1 cellular context compared by ENCODE assay signal in the genomic region with DNA sequence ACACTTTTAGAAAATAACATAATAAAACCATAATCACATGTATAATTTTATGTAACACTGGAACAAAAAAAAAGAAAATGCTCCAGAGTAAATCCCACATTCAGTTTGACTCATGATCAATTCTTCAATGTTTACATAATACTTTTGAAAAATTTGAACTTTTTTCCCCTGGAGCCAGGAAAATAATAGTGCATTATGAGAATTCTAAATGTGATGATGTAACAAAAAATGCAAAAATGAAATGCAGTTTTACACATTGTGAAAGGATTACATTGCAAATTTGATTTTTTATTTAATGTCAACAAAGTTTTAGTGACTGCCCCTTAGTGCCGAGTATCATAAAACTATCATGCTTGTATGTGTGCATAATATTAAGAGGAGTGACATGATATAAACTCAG.
TF ChIP-seq lines count a peak whose summit lies in the region.

No MANE protein-coding gene starts in this region.

TF ChIP-seq in HepG2, 621 proteins besides CTCF, POLR2A, EP300 and RAD21:
- TF ChIP-seq ASH2L (IDR thresholded peaks at IDR 0.05; ENCODE audit: insufficient read length, low read depth, low read length), result no peak
- TF ChIP-seq, protein P1, sequence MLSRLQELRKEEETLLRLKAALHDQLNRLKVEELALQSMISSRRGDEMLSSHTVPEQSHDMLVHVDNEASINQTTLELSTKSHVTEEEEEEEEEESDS (CRISPR knock-in tag; IDR thresholded peaks at IDR 0.05; ENCODE audit: borderline replicate concordance), result no peak
- TF ChIP-seq NRL (CRISPR knock-in tag; IDR thresholded peaks at IDR 0.05; ENCODE audit: borderline replicate concordance), result no peak
- peak; percentile 68 for TF ChIP-seq MAFF (IDR thresholded peaks at IDR 0.05; ENCODE audit: low read depth, low read length)
- TF ChIP-seq ZNF790 (CRISPR knock-in tag; IDR thresholded peaks at IDR 0.05; ENCODE audit: borderline replicate concordance), result no peak
- no peak for TF ChIP-seq ZNF263 (CRISPR knock-in tag; IDR thresholded peaks at IDR 0.05)
- TF ChIP-seq MAFK (conservative IDR thresholded peaks at IDR 0.05 in 1 of 2, IDR thresholded peaks at IDR 0.05 in 1 of 2; ENCODE audit: low read length in 2 of 2), result peak; percentile 55 to 63
